16 cellular contexts compared by ENCODE assay signal in the genomic region with DNA sequence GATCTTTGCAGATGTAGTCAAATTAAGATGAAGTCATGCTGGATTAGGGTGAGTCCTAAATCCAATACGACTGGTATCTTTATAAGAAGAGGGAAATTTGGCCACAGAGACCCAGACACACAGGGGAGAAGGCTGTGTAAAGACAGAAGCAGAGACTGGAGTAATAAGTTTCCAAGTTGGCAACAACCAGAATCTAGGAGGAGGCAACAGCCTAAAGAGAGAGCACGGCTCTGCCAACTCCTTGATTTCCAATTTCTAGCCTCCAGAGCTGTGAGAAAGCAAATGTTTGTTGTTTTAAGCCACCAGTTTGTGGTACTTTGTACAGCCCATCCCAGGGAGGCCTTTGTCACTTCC.
"Had no signal": no experiment of that assay in that cellular context is flagged by ENCODE, and none has a peak within 500 bp of the region (broad histone marks: within the 10 kb centered on the region; RNA-seq: fewer than 3 reads in every experiment).

No MANE protein-coding gene starts in this region.

- H3K27ac ChIP-seq: foreskin keratinocyte, pancreas, SK-N-MC had no signal

- DNase-seq: activated B cell treated with CpG ODN at 0.5 μM for 24 hours; activated CD4-positive, alpha-beta T cell treated with anti-CD3 and anti-CD28 coated beads for 4 hours; activated CD8-positive, alpha-beta T cell treated with anti-CD3 and anti-CD28 coated beads for 36 hours; activated naive CD4-positive, alpha-beta T cell treated with anti-CD3 and anti-CD28 coated beads for 36 hours; activated T-cell treated with anti-CD3 and anti-CD28 coated beads, Interleukin-2, amount 50 U/mL, for 24 hours; aorta; effector memory CD8-positive, alpha-beta T cell; hippocampal formation; left colon; naive B cell; pancreas; stimulated activated naive CD4-positive, alpha-beta T cell treated with Interleukin-2 at 50 U/mL for 16 hours; substantia nigra; tibial artery had no signal

- H3K36me3 ChIP-seq: pancreas, tibial artery had no signal

- ATAC-seq: activated CD8-positive, alpha-beta T cell treated with anti-CD3 and anti-CD28 coated beads for 36 hours; effector memory CD8-positive, alpha-beta T cell; left colon had no signal

- H3K4me1 ChIP-seq: pancreas had no signal

- H3K9me3 ChIP-seq: pancreas, tibial artery had no signal

- H3K27me3 ChIP-seq: foreskin keratinocyte, pancreas, tibial artery had no signal

- H3K4me3 ChIP-seq: pancreas, SK-N-MC, tibial artery had no signal
